16 cellular contexts compared by ENCODE assay signal in the genomic region with DNA sequence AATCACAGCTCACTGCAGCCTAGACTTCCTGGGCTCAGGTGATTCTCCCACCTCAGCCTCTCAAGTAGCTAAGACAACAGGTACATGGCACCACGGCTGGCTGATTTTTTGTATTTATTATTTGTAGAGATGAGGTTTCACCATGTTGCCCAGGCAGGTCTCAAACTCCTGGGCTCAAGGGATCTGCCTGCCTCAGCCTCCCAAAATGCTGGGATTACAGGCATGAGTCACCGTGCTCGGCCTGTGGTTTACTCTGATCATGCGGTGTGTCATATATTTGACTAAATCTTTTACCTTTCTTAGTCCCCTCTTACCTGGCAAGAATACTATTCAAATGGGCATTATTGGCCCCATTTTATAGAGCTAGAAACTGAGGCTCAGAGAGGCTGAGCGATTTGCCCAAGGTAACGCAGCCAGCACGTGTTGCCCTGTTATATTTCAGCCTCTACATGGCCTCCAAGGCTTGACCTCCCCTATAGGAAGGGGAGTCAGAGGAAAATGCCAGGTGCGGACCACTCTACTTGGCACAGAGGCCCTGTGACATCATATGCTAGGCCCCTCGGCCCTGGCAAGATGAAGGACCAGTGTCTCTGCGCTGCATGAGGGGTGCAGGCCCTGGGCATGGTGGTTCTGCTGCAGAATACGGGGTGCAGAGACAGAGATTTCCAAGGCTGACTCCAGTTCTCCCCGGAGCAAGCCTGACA. TPM values are rescaled to one million over a fixed set of nuclear protein-coding genes. Genes with fewer than 3 reads are reported as not detected.
A peak's percentile ranks its signal among the peaks of the same experiment; 100 is the strongest.
DNase-seq lines count a peak whose midpoint lies in the region; ATAC-seq and TF ChIP-seq lines count a peak whose summit lies in the region.
"Had no signal": no experiment of that assay in that cellular context is flagged by ENCODE, and none has a peak within 500 bp of the region (broad histone marks: within the 10 kb centered on the region; RNA-seq: fewer than 3 reads in every experiment).

No MANE protein-coding gene starts in this region.

- POLR2A ChIA-PET in activated naive CD8-positive, alpha-beta T cell treated with anti-CD3 and anti-CD28 coated beads, Interleukin-2, amount 10 ng/mL, durations not matched to agents 7 days and 5 days (lab: Charles Lee) = no interaction called here

- peaks cover 42 to 61% of the 10 kb centered on the region in 2 donors for H3K4me1 ChIP-seq in uterus

- ATAC-seq in activated naive CD8-positive, alpha-beta T cell treated with anti-CD3 and anti-CD28 coated beads, Interleukin-2, amount 10 ng/mL, durations not matched to agents 7 days and 5 days (ENCODE audit: low read depth) = no peak

- peak overlapping the region in 17 of 59 donors; percentile 3 to 52 (median 21) for H3K4me3 ChIP-seq in dorsolateral prefrontal cortex
- H3K4me3 ChIP-seq in uterus = no peak overlapping the region
- H3K4me3 ChIP-seq: GM23338 had no signal

- H3K4me1 Mint-ChIP-seq in activated naive CD8-positive, alpha-beta T cell treated with anti-CD3 and anti-CD28 coated beads, Interleukin-2, amount 10 ng/mL, durations not matched to agents 7 days and 5 days = peaks cover 7% of the 10 kb centered on the region
- peaks cover 16% of the 10 kb centered on the region for H3K4me1 Mint-ChIP-seq in activated naive CD8-positive, alpha-beta T cell treated with anti-CD3 and anti-CD28 coated beads for 36 hours
- peaks cover 96% of the 10 kb centered on the region for H3K4me1 Mint-ChIP-seq in osteocyte (ENCODE audit: unreplicated experiment)

- no peak for TF ChIP-seq POLR2A in uterus (IDR thresholded peaks at IDR 0.05)

- TF ChIP-seq CTCF in dorsolateral prefrontal cortex (IDR thresholded peaks at IDR 0.05 in 54 of 56, conservative IDR thresholded peaks at IDR 0.05 in 2 of 56; ENCODE audit: low read depth in 1 of 56, partially characterized antibody in 56 of 56) (no peak), osteocyte (IDR thresholded peaks at IDR 0.05) (no peak), uterus (IDR thresholded peaks at IDR 0.05) (no peak)

- H3K27me3 ChIP-seq in dorsolateral prefrontal cortex (peaks cover 0 to 8% (median 0%) of the 10 kb centered on the region in 45 donors), uterus (no peaks in the 10 kb centered on the region)

- no peaks in the 10 kb centered on the region for H3K9me3 Mint-ChIP-seq in activated naive CD8-positive, alpha-beta T cell treated with anti-CD3 and anti-CD28 coated beads, Interleukin-2, amount 10 ng/mL, durations not matched to agents 7 days and 5 days
- H3K9me3 Mint-ChIP-seq in activated naive CD8-positive, alpha-beta T cell treated with anti-CD3 and anti-CD28 coated beads for 36 hours = no peaks in the 10 kb centered on the region
- no peaks in the 10 kb centered on the region for H3K9me3 Mint-ChIP-seq in osteocyte (ENCODE audit: unreplicated experiment)
- H3K9me3 Mint-ChIP-seq: GM23338, memory B cell had no signal

- intact Hi-C loops in dorsolateral prefrontal cortex (cut with DNase I) = no loop called here
- intact Hi-C loops in uterus (cut with DNase I; ENCODE audit: low total_unique reads) = no loop called here

- H3K36me3 ChIP-seq in uterus = no peaks in the 10 kb centered on the region
- H3K36me3 ChIP-seq: WERI-Rb-1 had no signal

- peak; percentile 27 for DNase-seq in activated naive CD8-positive, alpha-beta T cell treated with anti-CD3 and anti-CD28 coated beads, Interleukin-2, amount 10 ng/mL, durations not matched to agents 7 days and 5 days
- DNase-seq in activated naive CD8-positive, alpha-beta T cell treated with anti-CD3 and anti-CD28 coated beads for 36 hours = no peak
- DNase-seq in dorsolateral prefrontal cortex = peak in 4 of 10 donors; percentile 17 to 37 (median 22)
- DNase-seq in osteocyte (ENCODE audit: extremely low spot score, unreplicated experiment) = no peak
- DNase-seq in uterus = no peak
- no peak for DNase-seq in NAMALWA (ENCODE audit: low spot score)
- DNase-seq in cerebellar cortex (ENCODE audit: low spot score) = no peak
- no peak for DNase-seq in midbrain (lab: John Stamatoyannopoulos, UW)
- DNase-seq: activated CD8-positive, alpha-beta memory T cell treated with anti-CD3 and anti-CD28 coated beads, Interleukin-2, amount 50 U/mL, for 48 hours; amniotic stem cell; NCI-H1105; NCI-H446 treated with DMSO at 0.1 percent for 48 hours; SHP77 treated with DMSO at 0.1 percent for 48 hours; WERI-Rb-1 had no signal

- H3K4me3 Mint-ChIP-seq in activated naive CD8-positive, alpha-beta T cell treated with anti-CD3 and anti-CD28 coated beads, Interleukin-2, amount 10 ng/mL, durations not matched to agents 7 days and 5 days = no peak overlapping the region
- H3K4me3 Mint-ChIP-seq in activated naive CD8-positive, alpha-beta T cell treated with anti-CD3 and anti-CD28 coated beads for 36 hours = no peak overlapping the region
- peak overlapping the region; percentile 40 for H3K4me3 Mint-ChIP-seq in osteocyte (ENCODE audit: unreplicated experiment)
- H3K4me3 Mint-ChIP-seq: GM23338, memory B cell had no signal

- H3K27ac ChIP-seq in dorsolateral prefrontal cortex (peak overlapping the region; percentile 35 to 99 (median 96)), uterus (peak overlapping the region; percentile 95 to 99)
- H3K27ac ChIP-seq: WERI-Rb-1 had no signal

- H3K36me3 Mint-ChIP-seq in activated naive CD8-positive, alpha-beta T cell treated with anti-CD3 and anti-CD28 coated beads, Interleukin-2, amount 10 ng/mL, durations not matched to agents 7 days and 5 days = no peaks in the 10 kb centered on the region
- no peaks in the 10 kb centered on the region for H3K36me3 Mint-ChIP-seq in activated naive CD8-positive, alpha-beta T cell treated with anti-CD3 and anti-CD28 coated beads for 36 hours
- peaks cover 33% of the 10 kb centered on the region for H3K36me3 Mint-ChIP-seq in osteocyte (ENCODE audit: unreplicated experiment)
- H3K36me3 Mint-ChIP-seq: memory B cell had no signal

- H3K27me3 Mint-ChIP-seq in activated naive CD8-positive, alpha-beta T cell treated with anti-CD3 and anti-CD28 coated beads, Interleukin-2, amount 10 ng/mL, durations not matched to agents 7 days and 5 days = peaks cover 12% of the 10 kb centered on the region
- H3K27me3 Mint-ChIP-seq in activated naive CD8-positive, alpha-beta T cell treated with anti-CD3 and anti-CD28 coated beads for 36 hours = no peaks in the 10 kb centered on the region
- no peaks in the 10 kb centered on the region for H3K27me3 Mint-ChIP-seq in osteocyte (ENCODE audit: unreplicated experiment)

- H3K9me3 ChIP-seq in uterus = no peaks in the 10 kb centered on the region

- no peak overlapping the region for H3K27ac Mint-ChIP-seq in activated naive CD8-positive, alpha-beta T cell treated with anti-CD3 and anti-CD28 coated beads, Interleukin-2, amount 10 ng/mL, durations not matched to agents 7 days and 5 days
- H3K27ac Mint-ChIP-seq in activated naive CD8-positive, alpha-beta T cell treated with anti-CD3 and anti-CD28 coated beads for 36 hours = no peak overlapping the region
- peak overlapping the region; percentile 41 for H3K27ac Mint-ChIP-seq in osteocyte (ENCODE audit: unreplicated experiment)
- H3K27ac Mint-ChIP-seq: GM23338, memory B cell had no signal

RNA-seq across cellular contexts. Expression of a gene that starts 8.2 kb away (rescaled TPM):
- total RNA-seq in activated naive CD8-positive, alpha-beta T cell treated with anti-CD3 and anti-CD28 coated beads, Interleukin-2, amount 10 ng/mL, durations not matched to agents 7 days and 5 days = 1 to 10 TPM; 2.4 to 3.2 TPM
- under 1 TPM; 0.78 to 0.80 TPM for total RNA-seq in activated naive CD8-positive, alpha-beta T cell treated with anti-CD3 and anti-CD28 coated beads for 36 hours
- total RNA-seq in dorsolateral prefrontal cortex = 100 to 1,000 TPM in 56 of 120 experiments, 10 to 100 TPM in 64; 46.7 to 245 (median 97.2) TPM
- 85.7 and 88.3 TPM in 2 replicates for total RNA-seq in osteocyte
- total RNA-seq in uterus = 100 to 1,000 TPM in 1 of 4 donors, 10 to 100 TPM in 3; 32.8 to 122 (median 37.7) TPM

Comparison
In these comparisons a context has a peak if more than half of its experiments do, and no peak if none do; other contexts are left out.
1. RNA of a gene that starts 8.2 kb away (total RNA-seq): 46.7 to 245 TPM in dorsolateral prefrontal cortex, 85.7 to 88.3 TPM in osteocyte and 32.8 to 122 TPM in uterus; 2.4 to 3.2 TPM in activated naive CD8-positive, alpha-beta T cell treated with anti-CD3 and anti-CD28 coated beads, Interleukin-2, amount 10 ng/mL, durations not matched to agents 7 days and 5 days and 0.78 to 0.80 TPM in activated naive CD8-positive, alpha-beta T cell treated with anti-CD3 and anti-CD28 coated beads for 36 hours; every median in the first group is over 4 times any median in the second.